In genomic region chr2:10813085-10813748, GRCh38 we compare ENCODE assay signal across 8 cellular contexts. TPM values are rescaled to one million over a fixed set of nuclear protein-coding genes. Genes with fewer than 3 reads are reported as not detected.
DNase-seq lines count a peak whose midpoint lies in the region; ATAC-seq and TF ChIP-seq lines count a peak whose summit lies in the region.

No MANE protein-coding gene starts in this region.

- H3K9me3 ChIP-seq in SJCRH30 (replicated peaks) (no peaks in the 10 kb centered on the region), fibroblast of lung (ENCODE audit: control insufficient read depth, insufficient read depth, low read depth, low read length) (no peaks in the 10 kb centered on the region), psoas muscle (no peaks in the 10 kb centered on the region)

- TF ChIP-seq CTCF in GM12865 (IDR thresholded peaks at IDR 0.05; ENCODE audit: insufficient read depth, low read depth, low read length, missing control alignments) (no peak), fibroblast of lung (conservative IDR thresholded peaks at IDR 0.05 in 1 of 2, IDR thresholded peaks at IDR 0.05 in 1 of 2; ENCODE audit: low read depth in 1 of 2, low read length in 2 of 2) (no peak), psoas muscle (IDR thresholded peaks at IDR 0.05) (no peak)

- H3K4me3 ChIP-seq in GM12865 (ENCODE audit: low read depth, low read length) (peak overlapping the region; percentile 59), SJCRH30 (peak overlapping the region; percentile 85), fibroblast of lung (replicated peaks in 1 of 4; ENCODE audit: control extremely low read depth in 1 of 4, insufficient read depth in 1 of 4, low read depth in 3 of 4, low read length in 4 of 4) (peak overlapping the region; percentile 41 to 68 (median 51)), psoas muscle (peak overlapping the region; percentile 90)

- WGBS in psoas muscle, 3 donors = 24 to 25% (median 24%) methylated on average over 25 to 27 of the region's 27 CpGs

- ATAC-seq in psoas muscle = peak in 2 of 4 donors; percentile 0 to 54

- peaks cover 40% of the 10 kb centered on the region for H3K79me2 ChIP-seq in fibroblast of lung (ENCODE audit: control insufficient read depth, insufficient read depth, low read length)

- H3K4me1 ChIP-seq in SJCRH30 = peaks cover 11% of the 10 kb centered on the region
- H3K4me1 ChIP-seq in fibroblast of lung (ENCODE audit: control insufficient read depth, extremely low read depth, insufficient read depth, low read length) = peaks cover 3% of the 10 kb centered on the region
- H3K4me1 ChIP-seq in psoas muscle = peaks cover 14% of the 10 kb centered on the region

- DNase-seq in GM12865 (ENCODE audit: low read depth) = no peak
- no peak for DNase-seq in SJCRH30
- peak in 1 of 2 donors; percentile 50 for DNase-seq in fibroblast of lung (ENCODE audit: low read depth in 2 of 2)
- no peak for DNase-seq in psoas muscle
- no peak for DNase-seq in GM19240 (ENCODE audit: insufficient read length, low spot score)
- DNase-seq in activated CD4-positive, CD25-positive, alpha-beta regulatory T cell (lab: John Stamatoyannopoulos, UW) = no peak
- DNase-seq in AG08395 (ENCODE audit: low spot score) = no peak
- DNase-seq in NCI-H1048 (lab: John Stamatoyannopoulos, UW) = no peak

- peak overlapping the region; percentile 77 for H3K4me2 ChIP-seq in fibroblast of lung (ENCODE audit: extremely low read depth, insufficient read depth, low read length)

- H3K36me3 ChIP-seq in SJCRH30 (peaks cover 6% of the 10 kb centered on the region; the same call in 1 of the 2 replicates), fibroblast of lung (ENCODE audit: control insufficient read depth, insufficient read depth, low read length) (no peaks in the 10 kb centered on the region), psoas muscle (ENCODE audit: insufficient read depth in 1 of 2, low read depth in 1 of 2) (no peaks in the 10 kb centered on the region)

- intact Hi-C loops in psoas muscle (cut with DNase I) = loop anchor here in 1 of 2 donors (10.0 kb wide), 1 partner anchor 128 kb away; the partner anchor contains the start of gene NOL10

- no peaks in the 10 kb centered on the region for H3K27me3 ChIP-seq in SJCRH30
- peaks cover 11% of the 10 kb centered on the region for H3K27me3 ChIP-seq in fibroblast of lung (ENCODE audit: control insufficient read depth, insufficient read depth, low read length)
- no peaks in the 10 kb centered on the region for H3K27me3 ChIP-seq in psoas muscle (ENCODE audit: insufficient read depth in 3 of 3, low read length in 2 of 3)

- H3K9ac ChIP-seq in fibroblast of lung (ENCODE audit: insufficient read depth, low read length) = no peak overlapping the region

- no peaks in the 10 kb centered on the region for H4K20me1 ChIP-seq in fibroblast of lung (ENCODE audit: control insufficient read depth, extremely low read depth, insufficient read depth, low read length)

- no peak overlapping the region for H3K27ac ChIP-seq in SJCRH30
- no peak overlapping the region for H3K27ac ChIP-seq in fibroblast of lung (ENCODE audit: insufficient read depth, low read length)
- peak overlapping the region; percentile 95 for H3K27ac ChIP-seq in psoas muscle

- H2AFZ ChIP-seq in fibroblast of lung (ENCODE audit: low read length) = peak overlapping the region; percentile 40

RNA-seq across cellular contexts. Expression of gene PDIA6, which starts 0.6 kb away (rescaled TPM):
- total RNA-seq in SJCRH30 (2014; rRNA removed; shearing (Covaris generic)) = 269 and 274 TPM in 2 replicates
- 275 and 420 TPM in 2 replicates for total RNA-seq in fibroblast of lung
- polyA plus RNA-seq in fibroblast of lung = 491 and 527 TPM in 2 replicates
- polyA plus RNA-seq in fibroblast of lung (2012) = 352 and 364 TPM in 2 replicates
- 47.0 and 54.5 TPM in 2 replicates for polyA minus RNA-seq in fibroblast of lung (ENCODE audit: low replicate concordance)
- total RNA-seq in psoas muscle = 10 to 100 TPM; 40.1 to 61.7 (median 51.7) TPM
- polyA plus RNA-seq in psoas muscle = 100 to 1,000 TPM in 1 of 3 donors, 10 to 100 TPM in 2; 55.1 to 139 (median 80.0) TPM
